In the genomic region with DNA sequence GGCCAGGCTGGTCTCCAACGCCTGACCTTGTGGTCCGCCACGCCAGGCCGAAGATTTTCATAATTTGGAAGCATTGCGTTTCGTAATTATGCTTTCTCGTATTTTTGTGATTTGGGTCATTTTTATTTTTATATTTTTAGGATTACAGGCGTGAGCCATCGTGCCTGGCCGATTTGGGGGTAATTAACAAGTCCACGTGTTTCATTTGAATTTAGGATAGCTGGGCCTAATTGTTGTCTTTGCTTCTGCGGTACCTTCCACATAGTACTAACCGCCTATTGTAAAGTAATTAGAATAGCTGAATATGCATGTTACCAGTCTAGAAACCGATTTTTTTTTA, we compare ENCODE assay signal across 8 cellular contexts. TPM values are rescaled to one million over a fixed set of nuclear protein-coding genes. Genes with fewer than 3 reads are reported as not detected.
A peak's percentile ranks its signal among the peaks of the same experiment; 100 is the strongest.
DNase-seq lines count a peak whose midpoint lies in the region; ATAC-seq and TF ChIP-seq lines count a peak whose summit lies in the region.

No MANE protein-coding gene starts in this region.

- H3K27ac ChIP-seq in right atrium auricular region: peak overlapping the region; percentile 81 to 85

- peaks cover 14% of the 10 kb centered on the region for H3K27me3 Mint-ChIP-seq in brain

- no peak for ATAC-seq in Right ventricle myocardium superior (ENCODE audit: poor library complexity)
- no peak for ATAC-seq in mucosa of descending colon

- DNase-seq in right atrium auricular region (ENCODE audit: low spot score) (no peak), Right ventricle myocardium superior (no peak), mucosa of descending colon (no peak), A172 (ENCODE audit: low spot score) (no peak), NCI-H345 (lab: John Stamatoyannopoulos, UW) (no peak), NCI-H226 (no peak), AG08395 (ENCODE audit: low spot score) (no peak)

- H3K4me3 ChIP-seq in right atrium auricular region (peak overlapping the region; percentile 69 to 78), mucosa of descending colon (peak overlapping the region; percentile 70)

- H3K4me1 Mint-ChIP-seq in brain: peaks cover 60% of the 10 kb centered on the region

- no peaks in the 10 kb centered on the region for H3K9me3 ChIP-seq in right atrium auricular region
- H3K9me3 ChIP-seq in mucosa of descending colon: no peaks in the 10 kb centered on the region

- intact Hi-C loops in Right ventricle myocardium superior (cut with DNase I) (no loop called here), mucosa of descending colon (cut with DNase I, micrococcal nuclease) (no loop called here)

- peak overlapping the region; percentile 95 to 100 (median 98) for H3K4me3 Mint-ChIP-seq in brain

- H3K4me1 ChIP-seq in right atrium auricular region: peaks cover 0 to 46% of the 10 kb centered on the region in 2 donors
- peaks cover 42% of the 10 kb centered on the region for H3K4me1 ChIP-seq in mucosa of descending colon (ENCODE audit: low read depth)

- H3K27me3 ChIP-seq in right atrium auricular region: no peaks in the 10 kb centered on the region

- no peak for TF ChIP-seq CTCF in right atrium auricular region (IDR thresholded peaks at IDR 0.05)
- no peak for TF ChIP-seq CTCF in brain (conservative IDR thresholded peaks at IDR 0.05)
- no peak for TF ChIP-seq CTCF in mucosa of descending colon (IDR thresholded peaks at IDR 0.05)

- peaks cover 43% of the 10 kb centered on the region for H3K36me3 ChIP-seq in right atrium auricular region
- H3K36me3 ChIP-seq in mucosa of descending colon (ENCODE audit: low read depth): peaks cover 6% of the 10 kb centered on the region

- H3K9me3 Mint-ChIP-seq in brain: peaks cover 0 to 5% (median 0%) of the 10 kb centered on the region in 5 experiments

- H3K36me3 Mint-ChIP-seq in brain: peaks cover 51% of the 10 kb centered on the region

- peak overlapping the region; percentile 98 to 99 (median 99) for H3K27ac Mint-ChIP-seq in brain

RNA-seq across cellular contexts. Expression of a gene that starts 1.0 kb away (rescaled TPM):
- total RNA-seq in right atrium auricular region (1 to 10 TPM; 6.2 to 8.1 TPM), Right ventricle myocardium superior (8.1 TPM), mucosa of descending colon (10 to 100 TPM; 23.0 to 34.3 (median 25.3) TPM)
- polyA plus RNA-seq in brain (ENCODE audit: insufficient read depth, low read depth, low replicate concordance): 51.1 TPM
- total RNA-seq in A172 (2014; rRNA removed; shearing (Covaris generic)): 20.1 and 28.6 TPM in 2 replicates

RNA-seq across cellular contexts. Expression of a gene that starts 46.0 kb away (rescaled TPM):
- total RNA-seq in right atrium auricular region (10 to 100 TPM in 1 of 2 donors, 1 to 10 TPM in 1; 7.4 to 12.6 TPM), Right ventricle myocardium superior (11.7 TPM), mucosa of descending colon (10 to 100 TPM; 13.1 to 20.9 (median 16.0) TPM)
- polyA plus RNA-seq in brain (ENCODE audit: insufficient read depth, low read depth, low replicate concordance): 39.2 TPM
- 15.2 and 17.1 TPM in 2 replicates for total RNA-seq in A172 (2014; rRNA removed; shearing (Covaris generic))
